Comparison of ENCODE assay signal across 18 cellular contexts in genomic region chr12:120590741-120591407, GRCh38. TPM values are rescaled to one million over a fixed set of nuclear protein-coding genes. Genes with fewer than 3 reads are reported as not detected.
DNase-seq lines count a peak whose midpoint lies in the region; ATAC-seq, FAIRE-seq and TF ChIP-seq lines count a peak whose summit lies in the region.
"Had no signal": no experiment of that assay in that cellular context is flagged by ENCODE, and none has a peak within 500 bp of the region (broad histone marks: within the 10 kb centered on the region; RNA-seq: fewer than 3 reads in every experiment).

No MANE protein-coding gene starts in this region.

- H3K9me3 Mint-ChIP-seq in nephron progenitor cell = no peaks in the 10 kb centered on the region
- H3K9me3 Mint-ChIP-seq: CD8-positive, alpha-beta T cell had no signal

- no peak overlapping the region for H3K23ac ChIP-seq in H1 (ENCODE audit: insufficient read length)

- H4K20me1 ChIP-seq in H1 (replicated peaks in 1 of 2; ENCODE audit: control insufficient read depth in 1 of 2, insufficient read depth in 2 of 2, low read length in 2 of 2) = no peaks in the 10 kb centered on the region

- no peak overlapping the region for H3K4me3 Mint-ChIP-seq in nephron progenitor cell
- H3K4me3 Mint-ChIP-seq: CD8-positive, alpha-beta T cell had no signal

- CTCF ChIA-PET in H1 (lab: Charles Lee; ENCODE audit: partially characterized antibody) = interaction anchor here (0.8 to 1.6 kb wide), 8 partner anchors 8 to 415 kb away, joined by 3 to 10 read pairs (median 4); no protein-coding TSS in a partner anchor

- H3K27me3 ChIP-seq in NT2/D1 (ENCODE audit: insufficient read depth, insufficient read length) (peaks cover 6% of the 10 kb centered on the region), H1 (replicated peaks in 1 of 4; ENCODE audit: control insufficient read depth in 3 of 4, extremely low read depth in 1 of 4, insufficient read depth in 3 of 4, low read length in 3 of 4) (peaks cover 0 to 3% (median 0%) of the 10 kb centered on the region in 4 experiments; a peak in 1 of 7 replicates), liver (ENCODE audit: control insufficient read depth in 4 of 4, insufficient read depth in 4 of 4, low read length in 3 of 4) (no peaks in the 10 kb centered on the region), upper lobe of right lung (no peaks in the 10 kb centered on the region), upper lobe of left lung (no peaks in the 10 kb centered on the region)
- H3K27me3 ChIP-seq: BE2C, SJSA1 had no signal

- intact Hi-C loops in upper lobe of right lung (cut with DNase I) = no loop called here

- H3K36me3 ChIP-seq in NT2/D1 (ENCODE audit: insufficient read depth, insufficient read length, low read length) = no peaks in the 10 kb centered on the region
- H3K36me3 ChIP-seq in H1 (ENCODE audit: control insufficient read depth in 2 of 4, insufficient read depth in 4 of 4, low read length in 3 of 4) = no peaks in the 10 kb centered on the region
- no peaks in the 10 kb centered on the region for H3K36me3 ChIP-seq in liver (ENCODE audit: control insufficient read depth in 4 of 4, insufficient read depth in 3 of 4, low read depth in 1 of 4, low read length in 3 of 4)
- no peaks in the 10 kb centered on the region for H3K36me3 ChIP-seq in upper lobe of right lung
- no peaks in the 10 kb centered on the region for H3K36me3 ChIP-seq in upper lobe of left lung
- H3K36me3 ChIP-seq: BE2C, SJSA1 had no signal

- no peak for ATAC-seq in upper lobe of right lung
- no peak for ATAC-seq in upper lobe of left lung (ENCODE audit: low FRiP score in 2 of 2)
- ATAC-seq: CD8-positive, alpha-beta T cell had no signal

- POLR2A ChIA-PET in H1 (lab: Charles Lee; ENCODE audit: partially characterized antibody) = interaction anchor here (0.5 to 1.5 kb wide), 4 partner anchors 9 to 121 kb away, joined by 3 to 9 read pairs (median 3); partner anchors contain the start of gene POP5

- no peak overlapping the region for H3K14ac ChIP-seq in H1 (ENCODE audit: insufficient read length)

- no peak overlapping the region for H3K56ac ChIP-seq in H1 (replicated peaks; ENCODE audit: insufficient read length, low read depth, low read length)

- peaks cover 34% of the 10 kb centered on the region for H3K27me3 Mint-ChIP-seq in nephron progenitor cell (ENCODE audit: low read depth, poor library complexity)

- no peak overlapping the region for H2AFZ ChIP-seq in H1 (ENCODE audit: low read length)

- no peak overlapping the region for H2BK15ac ChIP-seq in H1 (ENCODE audit: low read length)

- H2BK5ac ChIP-seq in H1 (ENCODE audit: low read depth, low read length) = 0 out of 2 replicates have a peak overlapping the region, but pooled peaks have one; percentile 26

- no peak overlapping the region for H3K4ac ChIP-seq in H1 (replicated peaks; ENCODE audit: insufficient read length, low read depth, low read length)

- no peaks in the 10 kb centered on the region for H3K36me3 Mint-ChIP-seq in nephron progenitor cell (ENCODE audit: low read depth)
- H3K36me3 Mint-ChIP-seq: CD8-positive, alpha-beta T cell had no signal

- 93% methylated on average over 6 of the region's 6 CpGs; no CpG with 5 or more reads in 1 of the 2 experiments for WGBS in H1 (ENCODE audit: extremely low coverage in 1 of 2, insufficient coverage in 1 of 2, insufficient read length in 1 of 2, insufficient replicate concordance in 2 of 2, low coverage in 1 of 2, low lambda C conversion rate in 2 of 2, missing lambda C conversion rate in 1 of 2), 2 experiments
- 77% methylated on average over 6 of the region's 6 CpGs for WGBS in liver
- 80 to 84% methylated on average over 6 of the region's 6 CpGs for WGBS in upper lobe of left lung, 2 donors

- no peaks in the 10 kb centered on the region for H3K79me1 ChIP-seq in H1 (ENCODE audit: low read depth, low read length)

- no peak overlapping the region for H3K27ac ChIP-seq in H1 (ENCODE audit: low read depth, low read length)
- no peak overlapping the region for H3K27ac ChIP-seq in liver (ENCODE audit: low read depth in 1 of 2, low read length in 2 of 2)
- no peak overlapping the region for H3K27ac ChIP-seq in upper lobe of right lung
- no peak overlapping the region for H3K27ac ChIP-seq in upper lobe of left lung
- H3K27ac ChIP-seq: SJSA1 had no signal

- H3K9me3 ChIP-seq in NT2/D1 (ENCODE audit: insufficient read depth, low read length) (no peaks in the 10 kb centered on the region), H1 (ENCODE audit: insufficient read depth in 2 of 2, low read depth in 1 of 2, low read length in 1 of 2) (no peaks in the 10 kb centered on the region), liver (ENCODE audit: control insufficient read depth in 4 of 4, low read length in 3 of 4) (no peaks in the 10 kb centered on the region), upper lobe of right lung (no peaks in the 10 kb centered on the region), upper lobe of left lung (no peaks in the 10 kb centered on the region)
- H3K9me3 ChIP-seq: BE2C, SJSA1 had no signal

- H2BK120ac ChIP-seq in H1 (replicated peaks; ENCODE audit: low read depth, low read length) = no peak overlapping the region

- TF ChIP-seq POLR2A in H1 (IDR thresholded peaks at IDR 0.05; ENCODE audit: control extremely low read depth in 1 of 2, low read depth in 2 of 2, low read length in 2 of 2) (no peak), upper lobe of left lung (IDR thresholded peaks at IDR 0.05) (no peak)

- no peak overlapping the region for H2BK20ac ChIP-seq in H1 (ENCODE audit: low read length)

- H4K91ac ChIP-seq in H1 (replicated peaks; ENCODE audit: insufficient read length, low read length) = no peak overlapping the region

- H3K18ac ChIP-seq in H1 (ENCODE audit: extremely low read depth, low read length) = no peak overlapping the region

- peak overlapping the region; percentile 86; the same call in 1 of the 2 replicates for H4K8ac ChIP-seq in H1 (ENCODE audit: extremely low read depth, insufficient read depth, low read length)

- no peaks in the 10 kb centered on the region for H3K4me1 Mint-ChIP-seq in nephron progenitor cell

- DNase-seq in NT2/D1 (ENCODE audit: low read depth, low spot score) (no peak), H1 (ENCODE audit: low read depth in 1 of 2, low spot score in 2 of 2) (no peak), upper lobe of right lung (peak; percentile 28), nephron progenitor cell (no peak), COR-L47 (lab: John Stamatoyannopoulos, UW) (no peak), upper lobe of left lung (no peak)
- DNase-seq: BE2C; CD8-positive, alpha-beta T cell; Karpas-422; NCI-H1417; NCI-H2029; NCI-H2171 treated with DMSO at 0.1 percent for 48 hours; NCI-H510A; NCI-H82; RPMI8226 had no signal

- no peak overlapping the region for H4K5ac ChIP-seq in H1 (ENCODE audit: insufficient read length, low read depth, low read length)

- H3K4me3 ChIP-seq in NT2/D1 (ENCODE audit: insufficient read length, low read depth) = no peak overlapping the region
- no peak overlapping the region for H3K4me3 ChIP-seq in H1 (ENCODE audit: extremely low read depth in 1 of 4, insufficient read depth in 2 of 4, low read depth in 3 of 4, low read length in 4 of 4)
- no peak overlapping the region for H3K4me3 ChIP-seq in liver (ENCODE audit: low read depth in 1 of 3, low read length in 3 of 3)
- no peak overlapping the region for H3K4me3 ChIP-seq in upper lobe of right lung
- H3K4me3 ChIP-seq in upper lobe of left lung = no peak overlapping the region
- H3K4me3 ChIP-seq: SJSA1 had no signal

- no peaks in the 10 kb centered on the region for H3K79me2 ChIP-seq in H1 (ENCODE audit: control insufficient read depth in 1 of 2, insufficient read depth in 2 of 2, low read length in 2 of 2)

- TF ChIP-seq EP300 in H1 (IDR thresholded peaks at IDR 0.05; ENCODE audit: borderline replicate concordance in 1 of 2, low read depth in 2 of 2, low read length in 2 of 2) = no peak
- TF ChIP-seq EP300 in upper lobe of left lung (IDR thresholded peaks at IDR 0.05) = no peak

- TF ChIP-seq RAD21 in H1 (IDR thresholded peaks at IDR 0.05 in 1 of 2, conservative IDR thresholded peaks at IDR 0.05 in 1 of 2; ENCODE audit: low read depth in 2 of 2, low read length in 2 of 2) = no peak
- TF ChIP-seq RAD21 in liver (IDR thresholded peaks at IDR 0.05) = no peak

- no peak for FAIRE-seq in H1 (lab: Jason Lieb, UNC)
- FAIRE-seq: H54 had no signal

- no peak overlapping the region for H3K27ac Mint-ChIP-seq in nephron progenitor cell
- H3K27ac Mint-ChIP-seq: CD8-positive, alpha-beta T cell had no signal

- H2BK12ac ChIP-seq in H1 (ENCODE audit: low read depth, low read length) = no peak overlapping the region

- H3K9ac ChIP-seq in NT2/D1 (ENCODE audit: insufficient read length, low read depth) = peak overlapping the region; percentile 26
- no peak overlapping the region for H3K9ac ChIP-seq in H1 (replicated peaks in 1 of 4; ENCODE audit: extremely low read depth in 1 of 4, low read depth in 3 of 4, low read length in 3 of 4)
- no peak overlapping the region for H3K9ac ChIP-seq in liver (ENCODE audit: low read depth in 1 of 2, low read length in 2 of 2)

- H2AK5ac ChIP-seq in H1 (ENCODE audit: low read depth, low read length) = no peak overlapping the region

- no peak for TF ChIP-seq CTCF in H1 (IDR thresholded peaks at IDR 0.05; ENCODE audit: control extremely low read depth in 1 of 3, insufficient read depth in 1 of 3, low read depth in 1 of 3, low read length in 3 of 3)
- TF ChIP-seq CTCF in liver (IDR thresholded peaks at IDR 0.05; ENCODE audit: low read depth, low read length, missing input control) = no peak
- TF ChIP-seq CTCF in upper lobe of right lung (IDR thresholded peaks at IDR 0.05) = no peak
- no peak for TF ChIP-seq CTCF in nephron progenitor cell (IDR thresholded peaks at IDR 0.05)
- TF ChIP-seq CTCF in upper lobe of left lung (IDR thresholded peaks at IDR 0.05) = no peak

- peaks cover 5% of the 10 kb centered on the region for H3K4me1 ChIP-seq in NT2/D1 (ENCODE audit: insufficient read depth, insufficient read length)
- H3K4me1 ChIP-seq in H1 (replicated peaks in 1 of 4; ENCODE audit: control insufficient read depth in 3 of 4, insufficient read depth in 4 of 4, low read length in 3 of 4) = peaks cover 0 to 5% (median 0%) of the 10 kb centered on the region in 4 experiments; a peak in 1 of 7 replicates
- no peaks in the 10 kb centered on the region for H3K4me1 ChIP-seq in liver (ENCODE audit: control insufficient read depth in 4 of 4, insufficient read depth in 4 of 4, low read length in 3 of 4)
- no peaks in the 10 kb centered on the region for H3K4me1 ChIP-seq in upper lobe of right lung
- no peaks in the 10 kb centered on the region for H3K4me1 ChIP-seq in upper lobe of left lung
- H3K4me1 ChIP-seq: BE2C, SJSA1 had no signal

- H3K4me2 ChIP-seq in H1 (ENCODE audit: insufficient read depth in 1 of 2, low read depth in 2 of 2, low read length in 2 of 2) = no peak overlapping the region

- no peaks in the 10 kb centered on the region; the same call in 1 of the 2 replicates for H3K23me2 ChIP-seq in H1 (ENCODE audit: low read depth, low read length)

RNA-seq across cellular contexts. Expression of gene POP5, which starts 9.7 kb away (rescaled TPM):
- total RNA-seq in H1 (2021; fragmentation: NEBNext Ultra II Directional; extraction: Animal tissue kit (Norgen Biotek cat#: 25700)) = 54.7 and 59.7 TPM in 2 replicates
- 105 and 124 TPM in 2 replicates for polyA plus RNA-seq in H1 (2011; rRNA removed)
- polyA plus RNA-seq in H1 (2011; cell fraction: cytosol; rRNA removed) = 131 TPM
- 63.8 TPM for polyA plus RNA-seq in H1 (2011; cell fraction: nucleus; rRNA removed)
- polyA plus RNA-seq in H1 (2012, experiment 1 of 2) = 79.1 to 90.1 TPM (median 84.1 TPM) in 4 replicates
- polyA plus RNA-seq in H1 (2012, experiment 2 of 2) = 34.1 TPM
- polyA plus RNA-seq in H1 (2013, experiment 1 of 2) = 52.6 TPM
- 53.8 TPM for polyA plus RNA-seq in H1 (2013, experiment 2 of 2)
- 34.7 and 44.6 TPM in 2 replicates for polyA minus RNA-seq in H1 (2011; rRNA and poly(A)+ RNA removed)
- polyA minus RNA-seq in H1 (2011; cell fraction: cytosol; rRNA and poly(A)+ RNA removed) = 41.9 TPM
- polyA minus RNA-seq in H1 (2011; cell fraction: nucleus; rRNA and poly(A)+ RNA removed) = 43.6 TPM
- total RNA-seq in liver = 10 to 100 TPM; 20.0 to 20.7 TPM
- polyA plus RNA-seq in liver = 10 to 100 TPM; 27.3 to 37.1 TPM
- total RNA-seq in upper lobe of right lung = 41.1 TPM
- 10 to 100 TPM; 15.9 to 42.2 (median 33.9) TPM for total RNA-seq in upper lobe of left lung

RNA-seq across cellular contexts. Expression of gene CABP1, which starts 49.6 kb away (rescaled TPM):
- total RNA-seq in H1 (2021; fragmentation: NEBNext Ultra II Directional; extraction: Animal tissue kit (Norgen Biotek cat#: 25700)) = 7.4 and 8.5 TPM in 2 replicates
- 3.9 and 4.5 TPM in 2 replicates for polyA plus RNA-seq in H1 (2011; rRNA removed)
- 5.9 TPM for polyA plus RNA-seq in H1 (2011; cell fraction: cytosol; rRNA removed)
- 6.8 TPM for polyA plus RNA-seq in H1 (2011; cell fraction: nucleus; rRNA removed)
- polyA plus RNA-seq in H1 (2012, experiment 1 of 2) = 6.0 to 8.6 TPM (median 7.8 TPM) in 4 replicates
- 4.0 TPM for polyA plus RNA-seq in H1 (2012, experiment 2 of 2)
- 2.8 TPM for polyA plus RNA-seq in H1 (2013, experiment 1 of 2)
- polyA plus RNA-seq in H1 (2013, experiment 2 of 2) = 2.7 TPM
- 4.9 and 5.4 TPM in 2 replicates for polyA minus RNA-seq in H1 (2011; rRNA and poly(A)+ RNA removed)
- polyA minus RNA-seq in H1 (2011; cell fraction: cytosol; rRNA and poly(A)+ RNA removed) = 1.6 TPM
- polyA minus RNA-seq in H1 (2011; cell fraction: nucleus; rRNA and poly(A)+ RNA removed) = 5.4 TPM
- under 1 TPM; 0.05 to 0.08 TPM for total RNA-seq in liver
- polyA plus RNA-seq in liver = under 1 TPM in 1 of 2 donors, not detected in 1; 0.12 TPM
- total RNA-seq in upper lobe of right lung = 0.23 TPM
- total RNA-seq in upper lobe of left lung = 1 to 10 TPM in 2 of 6 donors, not detected in 4; 1.2 to 2.1 TPM
- total RNA-seq: CD8-positive, alpha-beta T cell; SJSA1 had no signal

RNA-seq across cellular contexts. Expression of gene RNF10, which starts 56.7 kb away (rescaled TPM):
- total RNA-seq in H1 (2021; fragmentation: NEBNext Ultra II Directional; extraction: Animal tissue kit (Norgen Biotek cat#: 25700)) = 164 and 171 TPM in 2 replicates
- 63.0 and 71.6 TPM in 2 replicates for polyA plus RNA-seq in H1 (2011; rRNA removed)
- 93.4 TPM for polyA plus RNA-seq in H1 (2011; cell fraction: cytosol; rRNA removed)
- polyA plus RNA-seq in H1 (2011; cell fraction: nucleus; rRNA removed) = 84.3 TPM
- 165 to 207 TPM (median 178 TPM) in 4 replicates for polyA plus RNA-seq in H1 (2012, experiment 1 of 2)
- polyA plus RNA-seq in H1 (2012, experiment 2 of 2) = 152 TPM
- polyA plus RNA-seq in H1 (2013, experiment 1 of 2) = 136 TPM
- 135 TPM for polyA plus RNA-seq in H1 (2013, experiment 2 of 2)
- polyA minus RNA-seq in H1 (2011; rRNA and poly(A)+ RNA removed) = 213 and 284 TPM in 2 replicates
- polyA minus RNA-seq in H1 (2011; cell fraction: cytosol; rRNA and poly(A)+ RNA removed) = 95.7 TPM
- polyA minus RNA-seq in H1 (2011; cell fraction: nucleus; rRNA and poly(A)+ RNA removed) = 96.2 TPM
- total RNA-seq in liver = 100 to 1,000 TPM; 102 to 157 TPM
- polyA plus RNA-seq in liver = 10 to 100 TPM; 48.0 to 49.6 TPM
- 190 TPM for total RNA-seq in upper lobe of right lung
- 100 to 1,000 TPM; 189 to 456 (median 243) TPM for total RNA-seq in upper lobe of left lung
